ENCODE assay signal across 9 cellular contexts in the genomic region with DNA sequence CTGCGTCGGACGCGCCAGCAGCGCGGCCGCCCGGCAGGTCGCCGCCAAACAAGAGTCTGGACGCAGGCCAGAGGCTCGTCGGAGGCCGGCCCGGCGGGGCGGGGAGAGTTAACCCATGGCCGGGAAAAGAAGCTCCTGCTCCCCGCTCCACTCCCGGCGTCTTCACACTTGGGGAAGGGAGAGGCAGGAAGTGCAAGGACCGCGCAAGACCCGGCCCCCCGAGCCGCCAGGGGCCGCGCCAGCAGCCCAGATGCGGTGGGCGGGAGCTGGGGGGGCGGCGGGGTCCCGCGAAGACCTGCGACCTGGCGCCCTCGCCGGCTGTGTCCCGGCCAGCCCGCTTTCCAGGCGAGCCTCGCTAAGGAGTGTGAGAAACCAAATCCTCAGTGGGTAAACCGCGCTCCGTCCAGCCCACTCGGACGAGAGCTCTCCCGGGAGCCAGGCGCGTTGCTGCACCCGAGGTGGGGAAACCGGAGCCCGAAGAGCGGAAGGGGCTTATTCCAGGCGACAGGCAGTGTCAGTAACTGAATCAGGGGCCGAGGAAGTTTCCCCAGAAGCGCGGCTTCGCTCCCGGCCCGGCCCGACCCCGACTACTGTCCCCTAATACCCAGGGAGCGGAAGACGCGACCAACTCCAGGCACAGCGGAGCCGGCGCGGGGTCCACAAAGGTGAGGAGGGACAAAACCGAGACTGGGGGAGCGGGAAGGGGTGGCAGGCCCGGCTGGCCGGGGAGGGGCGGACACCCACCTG. TPM values are rescaled to one million over a fixed set of nuclear protein-coding genes. Genes with fewer than 3 reads are reported as not detected.
DNase-seq lines count a peak whose midpoint lies in the region; ATAC-seq and TF ChIP-seq lines count a peak whose summit lies in the region.
"Had no signal": no experiment of that assay in that cellular context is flagged by ENCODE, and none has a peak within 500 bp of the region (broad histone marks: within the 10 kb centered on the region; RNA-seq: fewer than 3 reads in every experiment).

No MANE protein-coding gene starts in this region.

- H3K9ac ChIP-seq in neural progenitor cell, result peak overlapping the region; percentile 75

- H3K4me3 ChIP-seq in neural progenitor cell, result peak overlapping the region; percentile 92

- H3K36me3 ChIP-seq in neural progenitor cell, result no peaks in the 10 kb centered on the region

- H3K4me3 Mint-ChIP-seq in activated CD8-positive, alpha-beta memory T cell treated with anti-CD3 and anti-CD28 coated beads, Interleukin-2, amount 10 ng/mL, durations not matched to agents 7 days and 5 days, result peak overlapping the region; percentile 37
- H3K4me3 Mint-ChIP-seq in neural progenitor cell, result peak overlapping the region; percentile 93

- no peaks in the 10 kb centered on the region for H3K9me3 Mint-ChIP-seq in activated CD8-positive, alpha-beta memory T cell treated with anti-CD3 and anti-CD28 coated beads, Interleukin-2, amount 10 ng/mL, durations not matched to agents 7 days and 5 days (ENCODE audit: low read depth)
- H3K9me3 Mint-ChIP-seq in neural progenitor cell, result peaks cover 9% of the 10 kb centered on the region

- peak overlapping the region; percentile 75 for H3K27ac ChIP-seq in neural progenitor cell
- H3K27ac ChIP-seq: 22Rv1 had no signal

- no peaks in the 10 kb centered on the region for H3K9me3 ChIP-seq in neural progenitor cell (ENCODE audit: low read depth)

- DNase-seq in DMS 273 (lab: John Stamatoyannopoulos, UW; ENCODE audit: unreplicated experiment), result peak; percentile 59
- DNase-seq in DMS 273 treated with DMSO at 0.1 percent for 48 hours (lab: John Stamatoyannopoulos, UW), result no peak
- DNase-seq in activated CD8-positive, alpha-beta memory T cell treated with anti-CD3 and anti-CD28 coated beads, Interleukin-2, amount 10 ng/mL, durations not matched to agents 7 days and 5 days, result no peak
- peak; percentile 27 for DNase-seq in foreskin melanocyte
- peak; percentile 74 for DNase-seq in neural progenitor cell (ENCODE audit: low spot score)

- peak overlapping the region; percentile 98 for H3K4me2 ChIP-seq in neural progenitor cell

- H3K36me3 Mint-ChIP-seq in activated CD8-positive, alpha-beta memory T cell treated with anti-CD3 and anti-CD28 coated beads, Interleukin-2, amount 10 ng/mL, durations not matched to agents 7 days and 5 days, result peaks cover 3% of the 10 kb centered on the region
- peaks cover 15% of the 10 kb centered on the region for H3K36me3 Mint-ChIP-seq in neural progenitor cell

- H3K79me2 ChIP-seq in neural progenitor cell (ENCODE audit: low read depth), result peaks cover 39% of the 10 kb centered on the region

- ATAC-seq in HG03159 (IDR thresholded peaks at IDR 0.05; ENCODE audit: unreplicated experiment) (peak; percentile 13), GM21723 (IDR thresholded peaks at IDR 0.05; ENCODE audit: unreplicated experiment) (no peak), HG02852 (IDR thresholded peaks at IDR 0.05; ENCODE audit: unreplicated experiment) (no peak)
- peak; percentile 3 for ATAC-seq in activated CD8-positive, alpha-beta memory T cell treated with anti-CD3 and anti-CD28 coated beads, Interleukin-2, amount 10 ng/mL, durations not matched to agents 7 days and 5 days

- H2AFZ ChIP-seq in neural progenitor cell (replicated peaks), result peak overlapping the region; percentile 88

- H3F3A ChIP-seq in neural progenitor cell (ENCODE audit: low read depth), result peaks cover 26% of the 10 kb centered on the region

- peaks cover 15% of the 10 kb centered on the region for H3K27me3 ChIP-seq in neural progenitor cell

- H3K27me3 Mint-ChIP-seq in activated CD8-positive, alpha-beta memory T cell treated with anti-CD3 and anti-CD28 coated beads, Interleukin-2, amount 10 ng/mL, durations not matched to agents 7 days and 5 days, result peaks cover 52% of the 10 kb centered on the region
- H3K27me3 Mint-ChIP-seq in neural progenitor cell (ENCODE audit: insufficient read depth, low read depth), result no peaks in the 10 kb centered on the region

- H3K4me1 ChIP-seq in neural progenitor cell, result peaks cover 7% of the 10 kb centered on the region

- H3K27ac Mint-ChIP-seq in activated CD8-positive, alpha-beta memory T cell treated with anti-CD3 and anti-CD28 coated beads, Interleukin-2, amount 10 ng/mL, durations not matched to agents 7 days and 5 days, result no peak overlapping the region
- peak overlapping the region; percentile 90 for H3K27ac Mint-ChIP-seq in neural progenitor cell

- H3K4me1 Mint-ChIP-seq in activated CD8-positive, alpha-beta memory T cell treated with anti-CD3 and anti-CD28 coated beads, Interleukin-2, amount 10 ng/mL, durations not matched to agents 7 days and 5 days, result peaks cover 6% of the 10 kb centered on the region
- peaks cover 18% of the 10 kb centered on the region for H3K4me1 Mint-ChIP-seq in neural progenitor cell

- H4K20me1 ChIP-seq in neural progenitor cell (ENCODE audit: low read depth), result peaks cover 49% of the 10 kb centered on the region

- CTCF ChIA-PET in activated CD8-positive, alpha-beta memory T cell treated with anti-CD3 and anti-CD28 coated beads, Interleukin-2, amount 10 ng/mL, durations not matched to agents 7 days and 5 days (lab: Charles Lee), result interaction anchor here (0.9 to 2.8 kb wide), 4 partner anchors 18 to 171 kb away, joined by 3 to 8 read pairs (median 4); no protein-coding TSS in a partner anchor

- TF ChIP-seq CTCF in neural progenitor cell (IDR thresholded peaks at IDR 0.05), result no peak

RNA-seq across cellular contexts. Expression of a gene that starts 0.7 kb away (rescaled TPM):
- under 1 TPM; 0.18 to 0.28 TPM for total RNA-seq in activated CD8-positive, alpha-beta memory T cell treated with anti-CD3 and anti-CD28 coated beads, Interleukin-2, amount 10 ng/mL, durations not matched to agents 7 days and 5 days
- total RNA-seq in neural progenitor cell (ENCODE audit: low replicate concordance), result 19.2 and 56.6 TPM in 2 replicates

Comparison
In these comparisons a context has a peak if more than half of its experiments do, and no peak if none do; other contexts are left out.
1. DNase-seq: peak in DMS 273 (single experiment), foreskin melanocyte (single experiment) and neural progenitor cell (single experiment); none in DMS 273 treated with DMSO at 0.1 percent for 48 hours (single experiment) and activated CD8-positive, alpha-beta memory T cell treated with anti-CD3 and anti-CD28 coated beads, Interleukin-2, amount 10 ng/mL, durations not matched to agents 7 days and 5 days (single experiment).
2. ATAC-seq: peak in HG03159 (single experiment) and activated CD8-positive, alpha-beta memory T cell treated with anti-CD3 and anti-CD28 coated beads, Interleukin-2, amount 10 ng/mL, durations not matched to agents 7 days and 5 days (single experiment); none in GM21723 (single experiment) and HG02852 (single experiment).
3. RNA of a gene that starts 0.7 kb away (total RNA-seq): 19.2 to 56.6 TPM in neural progenitor cell; 0.18 to 0.28 TPM in activated CD8-positive, alpha-beta memory T cell treated with anti-CD3 and anti-CD28 coated beads, Interleukin-2, amount 10 ng/mL, durations not matched to agents 7 days and 5 days; every median in the first group is over 10 times any median in the second.